Comparison of ENCODE assay signal across 7 cellular contexts in genomic region chr3:71652786-71653419, GRCh38.
DNase-seq lines count a peak whose midpoint lies in the region; ATAC-seq lines count a peak whose summit lies in the region.

No MANE protein-coding gene starts in this region.

- ATAC-seq in left lobe of liver = peak; percentile 98

- no peak overlapping the region for H3K27ac ChIP-seq in substantia nigra (ENCODE audit: low read depth, low read length, poor library complexity, severe bottlenecking)

- DNase-seq in ELF-1 (ENCODE audit: low read depth, low spot score) = peak; percentile 11
- peak; percentile 58 for DNase-seq in HT-29 (ENCODE audit: low spot score)
- peak; percentile 69 for DNase-seq in OCI-M1 (lab: John Stamatoyannopoulos, UW)
- DNase-seq in cerebellar cortex (ENCODE audit: low spot score) = peak; percentile 59
- DNase-seq in left lobe of liver (ENCODE audit: low spot score) = peak; percentile 66
- peak in 30 of 49 donors; percentile 1 to 62 (median 12) for DNase-seq in substantia nigra (lab: John Stamatoyannopoulos, UW)
- DNase-seq in NCI-H1048 (lab: John Stamatoyannopoulos, UW) = no peak
